Comparison of ENCODE assay signal across 8 cellular contexts in the genomic region with DNA sequence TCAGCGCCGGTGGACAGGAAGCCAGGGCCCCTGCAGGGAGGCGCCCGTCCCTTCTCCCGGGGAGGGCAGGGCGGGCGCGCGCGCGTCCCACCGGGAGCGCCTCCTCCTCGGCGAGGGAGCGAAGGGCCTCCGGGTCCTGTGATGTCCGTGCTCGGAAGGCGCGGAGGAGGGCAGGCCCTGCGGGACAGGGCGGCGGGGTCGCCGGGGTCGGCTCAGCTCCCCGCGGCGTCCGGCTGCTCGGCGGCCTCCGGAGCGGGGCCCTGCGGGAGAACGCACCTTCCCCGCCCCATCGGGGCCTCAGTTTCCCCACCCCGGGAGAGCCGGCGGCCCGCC. TPM values are rescaled to one million over a fixed set of nuclear protein-coding genes. Genes with fewer than 3 reads are reported as not detected.
DNase-seq lines count a peak whose midpoint lies in the region; ATAC-seq and TF ChIP-seq lines count a peak whose summit lies in the region.

No MANE protein-coding gene starts in this region.

- H3K36me3 ChIP-seq in breast epithelium (no peaks in the 10 kb centered on the region), suprapubic skin (no peaks in the 10 kb centered on the region)

- TF ChIP-seq CTCF in breast epithelium (IDR thresholded peaks at IDR 0.05) (no peak), suprapubic skin (IDR thresholded peaks at IDR 0.05) (no peak)

- H3K4me1 ChIP-seq in breast epithelium (peaks cover 0 to 4% of the 10 kb centered on the region in 2 donors), suprapubic skin (peaks cover 40% of the 10 kb centered on the region)

- ATAC-seq in HG02588 (IDR thresholded peaks at IDR 0.05; ENCODE audit: unreplicated experiment) (peak; percentile 27), left colon (peak; percentile 57)

- H3K27ac ChIP-seq in breast epithelium, result peak overlapping the region; percentile 88 to 89
- peak overlapping the region; percentile 78 for H3K27ac ChIP-seq in suprapubic skin

- H3K27me3 ChIP-seq in breast epithelium (no peaks in the 10 kb centered on the region), suprapubic skin (no peaks in the 10 kb centered on the region)

- TF ChIP-seq POLR2A in breast epithelium (IDR thresholded peaks at IDR 0.05) (no peak), suprapubic skin (IDR thresholded peaks at IDR 0.05) (no peak)

- H3K4me3 ChIP-seq in breast epithelium (peak overlapping the region; percentile 90 to 100 (median 92)), suprapubic skin (peak overlapping the region; percentile 97)

- intact Hi-C loops in breast epithelium (cut with DNase I; ENCODE audit: low total_unique reads) (no loop called here), left colon (cut with DNase I, micrococcal nuclease) (no loop called here)

- H3K9me3 ChIP-seq in breast epithelium (no peaks in the 10 kb centered on the region), suprapubic skin (no peaks in the 10 kb centered on the region)

- DNase-seq in NCI-H748 (lab: John Stamatoyannopoulos, UW; ENCODE audit: unreplicated experiment) (peak; percentile 59), NCI-H748 treated with DMSO at 0.1 percent for 48 hours (lab: John Stamatoyannopoulos, UW) (no peak), NOMO-1 treated with DMSO at 0.1 percent for 48 hours (lab: John Stamatoyannopoulos, UW; ENCODE audit: unreplicated experiment) (peak; percentile 36), breast epithelium (ENCODE audit: low spot score in 2 of 2) (no peak), left colon (peak; percentile 28 to 65), suprapubic skin (ENCODE audit: low spot score in 2 of 2) (peak in 1 of 2 donors; percentile 72)
- no peak for DNase-seq in NK-92 treated with Interleukin-12 subunit alpha and Interleukin-12 subunit beta, amount 100 ng/mL, for 24 hours (lab: John Stamatoyannopoulos, UW)

- WGBS in suprapubic skin, result 0% methylated on average over 19 of the region's 43 CpGs

- no peak for TF ChIP-seq EP300 in suprapubic skin (IDR thresholded peaks at IDR 0.05)

RNA-seq across cellular contexts. Expression of a gene that starts 0.3 kb away (rescaled TPM):
- 10 to 100 TPM in 2 of 3 donors, 1 to 10 TPM in 1; 7.7 to 28.7 (median 20.6) TPM for total RNA-seq in breast epithelium
- 10 to 100 TPM; 44.1 to 57.3 TPM for total RNA-seq in left colon
- 10 to 100 TPM in 3 of 4 donors, 1 to 10 TPM in 1; 7.3 to 54.0 (median 16.4) TPM for total RNA-seq in suprapubic skin

RNA-seq across cellular contexts. Expression of a gene that starts 0.6 kb away (rescaled TPM):
- total RNA-seq in breast epithelium (10 to 100 TPM in 1 of 3 donors, 1 to 10 TPM in 2; 2.9 to 13.8 (median 4.6) TPM), left colon (10 to 100 TPM; 33.3 to 42.6 TPM), suprapubic skin (1 to 10 TPM; 2.2 to 7.6 (median 4.0) TPM)

RNA-seq across cellular contexts. Expression of a gene that starts 18.5 kb away (rescaled TPM):
- 1 to 10 TPM in 2 of 3 donors, not detected in 1; 2.0 to 3.2 TPM for total RNA-seq in breast epithelium
- 100 to 1,000 TPM; 108 to 120 TPM for total RNA-seq in left colon
- total RNA-seq in suprapubic skin, result not detected

RNA-seq across cellular contexts. Expression of a gene that starts 36.5 kb away (rescaled TPM):
- total RNA-seq in breast epithelium (10 to 100 TPM; 30.9 to 38.4 (median 37.4) TPM), left colon (10 to 100 TPM; 39.9 to 52.0 TPM), suprapubic skin (10 to 100 TPM; 36.1 to 48.1 (median 39.8) TPM)

Comparison
In these comparisons a context has a peak if more than half of its experiments do, and no peak if none do; other contexts are left out.
1. DNase-seq: peak in NCI-H748 (single experiment), NOMO-1 treated with DMSO at 0.1 percent for 48 hours (single experiment) and left colon (2 of 2); none in NCI-H748 treated with DMSO at 0.1 percent for 48 hours (single experiment), breast epithelium (0 of 2) and NK-92 treated with Interleukin-12 subunit alpha and Interleukin-12 subunit beta, amount 100 ng/mL, for 24 hours (single experiment).
2. RNA of a gene that starts 18.5 kb away (total RNA-seq): 108 to 120 TPM in left colon; 2.0 to 3.2 TPM in breast epithelium and not detected in suprapubic skin; every median in the first group is over 10 times any median in the second.